25 cellular contexts compared by ENCODE assay signal in genomic region chrX:133884430-133885394, GRCh38.
"Had no signal": no experiment of that assay in that cellular context is flagged by ENCODE, and none has a peak within 500 bp of the region (broad histone marks: within the 10 kb centered on the region; RNA-seq: fewer than 3 reads in every experiment).

No MANE protein-coding gene starts in this region.

- H3K4me1 ChIP-seq: colonic mucosa, gastrocnemius medialis, left ventricle myocardium inferior, lower lobe of right lung, suprapubic skin, transverse colon, vagina had no signal

- H3K27me3 ChIP-seq: colonic mucosa, gastrocnemius medialis, neutrophil, suprapubic skin, transverse colon, vagina had no signal

- DNase-seq: colonic mucosa; effector CD8-positive, alpha-beta T cell; endodermal cell; foreskin fibroblast; gastrocnemius medialis; head of caudate nucleus; left cardiac atrium; left ventricle myocardium inferior; lower lobe of right lung; natural killer cell; pancreas; right cardiac atrium; stimulated activated CD4-positive, alpha-beta T cell treated with anti-CD3 and anti-CD28 coated beads, Interleukin-15, amount 100 ng/mL, for 24 hours; stimulated activated CD4-positive, alpha-beta T cell treated with anti-CD3 and anti-CD28 coated beads, Interleukin-2, amount 100 ng/mL, for 48 hours; stimulated activated naive CD4-positive, alpha-beta T cell; stimulated activated naive CD8-positive, alpha-beta T cell treated with anti-CD3 and anti-CD28 coated beads, Interleukin-15, amount 100 ng/mL, for 72 hours; transverse colon had no signal

- H3K27me3 Mint-ChIP-seq: dendritic cell treated with granulocyte-macrophage colony-stimulating factor and Interleukin-4, amounts not matched to agents 40 ng/mL and 50 ng/mL, for 4 days; stimulated activated naive CD8-positive, alpha-beta T cell treated with anti-CD3 and anti-CD28 coated beads, Interleukin-15, amount 100 ng/mL, for 72 hours had no signal

- H3K36me3 ChIP-seq: colonic mucosa, gastrocnemius medialis, left ventricle myocardium inferior, lower lobe of right lung, neutrophil, pancreas, suprapubic skin, transverse colon, vagina had no signal

- H3K36me3 Mint-ChIP-seq: natural killer cell had no signal

- H3K27ac ChIP-seq: colonic mucosa, epithelial cell of prostate, gastrocnemius medialis, left ventricle myocardium inferior, lower lobe of right lung, neutrophil, pancreas, skin epidermis, suprapubic skin, transverse colon, vagina had no signal

- H3K9me3 ChIP-seq: colonic mucosa, gastrocnemius medialis, left ventricle myocardium inferior, lower lobe of right lung, neutrophil, pancreas, suprapubic skin, transverse colon, vagina had no signal

- H3K4me1 Mint-ChIP-seq: natural killer cell; stimulated activated naive CD8-positive, alpha-beta T cell treated with anti-CD3 and anti-CD28 coated beads, Interleukin-15, amount 100 ng/mL, for 72 hours had no signal

- ATAC-seq: esophagus mucosa; gastrocnemius medialis; left cardiac atrium; lower lobe of right lung; natural killer cell; right cardiac atrium; stimulated activated naive CD8-positive, alpha-beta T cell treated with anti-CD3 and anti-CD28 coated beads, Interleukin-15, amount 100 ng/mL, for 72 hours had no signal

- H3K4me3 ChIP-seq: colonic mucosa, gastrocnemius medialis, left ventricle myocardium inferior, lower lobe of right lung, pancreas, skin epidermis, suprapubic skin, transverse colon, vagina had no signal

- H3K4me3 Mint-ChIP-seq: dendritic cell treated with granulocyte-macrophage colony-stimulating factor and Interleukin-4, amounts not matched to agents 40 ng/mL and 50 ng/mL, for 4 days; endodermal cell; natural killer cell; neural crest cell; stimulated activated naive CD8-positive, alpha-beta T cell treated with anti-CD3 and anti-CD28 coated beads, Interleukin-15, amount 100 ng/mL, for 72 hours had no signal

- H3K27ac Mint-ChIP-seq: dendritic cell treated with granulocyte-macrophage colony-stimulating factor and Interleukin-4, amounts not matched to agents 40 ng/mL and 50 ng/mL, for 4 days; endodermal cell; natural killer cell; stimulated activated naive CD8-positive, alpha-beta T cell treated with anti-CD3 and anti-CD28 coated beads, Interleukin-15, amount 100 ng/mL, for 72 hours had no signal

- H3K9me3 Mint-ChIP-seq: dendritic cell treated with granulocyte-macrophage colony-stimulating factor and Interleukin-4, amounts not matched to agents 40 ng/mL and 50 ng/mL, for 4 days; endodermal cell; natural killer cell; stimulated activated naive CD8-positive, alpha-beta T cell treated with anti-CD3 and anti-CD28 coated beads, Interleukin-15, amount 100 ng/mL, for 72 hours had no signal
